In the genomic region with DNA sequence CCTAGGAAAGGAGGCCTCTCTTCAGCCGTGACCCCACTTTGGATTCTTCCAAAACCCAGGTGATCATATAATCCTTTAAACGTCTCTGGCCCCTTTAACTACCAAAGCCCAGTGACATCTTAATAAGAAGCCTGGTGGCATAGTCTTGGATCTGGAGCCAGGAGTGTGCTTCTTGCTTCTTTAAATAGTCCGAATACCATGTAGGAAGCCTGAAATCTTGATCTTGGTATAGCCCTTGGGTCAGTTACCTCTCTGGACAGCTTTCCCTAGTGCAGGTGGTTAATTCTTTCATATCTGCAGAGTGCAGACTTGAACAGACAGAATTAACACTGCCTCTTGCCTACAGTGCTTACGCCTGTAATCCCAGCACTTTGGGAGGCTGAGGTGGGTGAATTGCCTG, we compare ENCODE assay signal across 25 cellular contexts.
"Had no signal": no experiment of that assay in that cellular context is flagged by ENCODE, and none has a peak within 500 bp of the region (broad histone marks: within the 10 kb centered on the region; RNA-seq: fewer than 3 reads in every experiment).

No MANE protein-coding gene starts in this region.

- H3K36me3 Mint-ChIP-seq: activated naive CD4-positive, alpha-beta T cell treated with anti-CD3 and anti-CD28 coated beads, Interleukin-2, amount 10 ng/mL, durations not matched to agents 7 days and 5 days; activated naive CD8-positive, alpha-beta T cell treated with anti-CD3 and anti-CD28 coated beads, Interleukin-2, amount 10 ng/mL, durations not matched to agents 7 days and 5 days had no signal

- H3K4me1 ChIP-seq: ascending aorta, foreskin keratinocyte, uterus had no signal

- H3K27ac ChIP-seq: ascending aorta, esophagus muscularis mucosa, foreskin keratinocyte, heart right ventricle, right atrium auricular region, spleen, testis, uterus had no signal

- H3K4me3 Mint-ChIP-seq: activated naive CD4-positive, alpha-beta T cell treated with anti-CD3 and anti-CD28 coated beads, Interleukin-2, amount 10 ng/mL, durations not matched to agents 7 days and 5 days; activated naive CD8-positive, alpha-beta T cell treated with anti-CD3 and anti-CD28 coated beads, Interleukin-2, amount 10 ng/mL, durations not matched to agents 7 days and 5 days; brain; naive thymus-derived CD4-positive, alpha-beta T cell; neural crest cell; T-helper 2 cell treated with Interferon-gamma antibody and Interleukin-4, amounts not matched to agents 5 μg/mL and 100 μg/mL, for 36 hours; type B pancreatic cell had no signal

- H3K27ac Mint-ChIP-seq: activated naive CD4-positive, alpha-beta T cell treated with anti-CD3 and anti-CD28 coated beads, Interleukin-2, amount 10 ng/mL, durations not matched to agents 7 days and 5 days; activated naive CD8-positive, alpha-beta T cell treated with anti-CD3 and anti-CD28 coated beads, Interleukin-2, amount 10 ng/mL, durations not matched to agents 7 days and 5 days; T-helper 2 cell treated with Interferon-gamma antibody and Interleukin-4, amounts not matched to agents 5 μg/mL and 100 μg/mL, for 36 hours; type B pancreatic cell had no signal

- H3K27me3 ChIP-seq: ascending aorta, esophagus muscularis mucosa, foreskin keratinocyte, heart right ventricle, pancreas, right atrium auricular region, spleen, testis, uterus had no signal

- H3K9me3 Mint-ChIP-seq: activated naive CD4-positive, alpha-beta T cell treated with anti-CD3 and anti-CD28 coated beads, Interleukin-2, amount 10 ng/mL, durations not matched to agents 7 days and 5 days; activated naive CD8-positive, alpha-beta T cell treated with anti-CD3 and anti-CD28 coated beads, Interleukin-2, amount 10 ng/mL, durations not matched to agents 7 days and 5 days; brain; naive thymus-derived CD4-positive, alpha-beta T cell; neural crest cell; T-helper 2 cell treated with Interferon-gamma antibody and Interleukin-4, amounts not matched to agents 5 μg/mL and 100 μg/mL, for 36 hours; type B pancreatic cell had no signal

- H3K27me3 Mint-ChIP-seq: activated naive CD4-positive, alpha-beta T cell treated with anti-CD3 and anti-CD28 coated beads, Interleukin-2, amount 10 ng/mL, durations not matched to agents 7 days and 5 days; activated naive CD8-positive, alpha-beta T cell treated with anti-CD3 and anti-CD28 coated beads, Interleukin-2, amount 10 ng/mL, durations not matched to agents 7 days and 5 days; brain; naive thymus-derived CD4-positive, alpha-beta T cell; type B pancreatic cell had no signal

- ATAC-seq: foreskin keratinocyte; naive thymus-derived CD4-positive, alpha-beta T cell had no signal

- H3K4me3 ChIP-seq: ascending aorta, esophagus muscularis mucosa, heart right ventricle, pancreas, right atrium auricular region, spleen, testis, uterus had no signal

- DNase-seq: activated CD4-positive, alpha-beta T cell treated with anti-CD3 and anti-CD28 coated beads for 4 hours; activated CD4-positive, alpha-beta T cell treated with anti-CD3 and anti-CD28 coated beads, Interleukin-2, amount 50 U/mL, for 4 hours; activated CD8-positive, alpha-beta memory T cell treated with anti-CD3 and anti-CD28 coated beads for 24 hours; activated effector memory CD4-positive, alpha-beta T cell treated with Interleukin-2 at 50 U/mL for 16 hours; activated naive CD4-positive, alpha-beta T cell treated with anti-CD3 and anti-CD28 coated beads, Interleukin-2, amount 10 ng/mL, durations not matched to agents 7 days and 5 days; activated naive CD8-positive, alpha-beta T cell treated with anti-CD3 and anti-CD28 coated beads, Interleukin-2, amount 10 ng/mL, durations not matched to agents 7 days and 5 days; caudate nucleus; foreskin keratinocyte; heart right ventricle; midbrain; naive thymus-derived CD4-positive, alpha-beta T cell; nucleus accumbens; pancreas; spleen; stimulated activated naive CD4-positive, alpha-beta T cell treated with Interleukin-2 at 50 U/mL for 16 hours; T-helper 1 cell; testis; uterus had no signal

- FAIRE-seq: pancreas had no signal

- H3K9me3 ChIP-seq: ascending aorta, esophagus muscularis mucosa, heart right ventricle, pancreas, right atrium auricular region, spleen, testis, uterus had no signal

- H3K4me1 Mint-ChIP-seq: activated naive CD4-positive, alpha-beta T cell treated with anti-CD3 and anti-CD28 coated beads, Interleukin-2, amount 10 ng/mL, durations not matched to agents 7 days and 5 days had no signal

- H3K36me3 ChIP-seq: ascending aorta, esophagus muscularis mucosa, pancreas, right atrium auricular region, spleen, uterus had no signal
